ENCODE assay signal across 25 cellular contexts in the genomic region with DNA sequence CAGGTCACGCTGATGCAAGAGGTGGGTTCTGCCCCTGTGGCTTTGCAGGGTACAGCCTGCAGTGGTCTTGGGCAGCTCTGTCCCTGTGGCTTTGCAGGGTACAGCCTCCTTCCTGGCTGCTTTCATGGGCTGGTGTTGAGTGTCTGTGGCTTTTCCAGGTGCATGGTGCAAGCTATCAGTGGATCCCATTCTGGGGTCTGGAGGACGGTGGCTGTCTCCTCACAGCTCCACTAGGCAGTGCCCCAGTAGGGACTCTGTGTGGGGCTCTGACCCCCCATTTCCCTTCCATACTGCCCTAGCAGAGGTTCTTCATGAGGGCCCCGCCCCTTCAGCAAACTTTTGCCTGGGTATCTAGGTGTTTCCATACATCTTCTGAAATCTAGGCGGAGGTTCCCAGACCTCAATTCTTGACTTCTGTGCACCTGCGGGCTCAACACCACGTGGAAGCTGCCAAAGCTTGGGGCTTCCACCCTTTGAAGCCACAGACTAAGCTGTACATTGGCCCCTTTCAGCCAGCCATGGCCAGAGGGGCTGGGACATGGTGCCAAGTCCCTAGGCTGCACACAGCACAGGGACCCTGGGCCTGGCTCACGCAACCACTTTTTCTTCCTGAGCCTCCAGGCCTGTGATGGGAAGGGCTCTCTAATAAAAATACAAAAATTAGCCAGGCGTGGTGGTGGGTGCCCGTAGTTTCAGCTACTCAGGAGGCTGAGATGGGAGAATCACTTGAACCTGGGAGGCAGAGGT. TPM values are rescaled to one million over a fixed set of nuclear protein-coding genes. Genes with fewer than 3 reads are reported as not detected.
"Had no signal": no experiment of that assay in that cellular context is flagged by ENCODE, and none has a peak within 500 bp of the region (broad histone marks: within the 10 kb centered on the region; RNA-seq: fewer than 3 reads in every experiment).

No MANE protein-coding gene starts in this region.

RNA-seq across cellular contexts. Expression of gene TEX53, which starts 56.9 kb away (rescaled TPM):
- total RNA-seq: activated CD4-positive, alpha-beta memory T cell treated with anti-CD3 and anti-CD28 coated beads for 36 hours; activated CD4-positive, alpha-beta T cell treated with anti-CD3 and anti-CD28 coated beads for 36 hours; activated CD4-positive, alpha-beta T cell treated with anti-CD3 and anti-CD28 coated beads, Interleukin-2, amount 10 ng/mL, durations not matched to agents 24 days and 14 days; activated CD8-positive, alpha-beta memory T cell treated with anti-CD3 and anti-CD28 coated beads for 36 hours; activated CD8-positive, alpha-beta memory T cell treated with anti-CD3 and anti-CD28 coated beads, Interleukin-2, amount 10 ng/mL, durations not matched to agents 7 days and 5 days; activated CD8-positive, alpha-beta T cell treated with anti-CD3 and anti-CD28 coated beads, Interleukin-2, amount 10 ng/mL, durations not matched to agents 7 days and 5 days; activated naive CD4-positive, alpha-beta T cell treated with anti-CD3 and anti-CD28 coated beads for 36 hours; activated naive CD8-positive, alpha-beta T cell treated with anti-CD3 and anti-CD28 coated beads for 36 hours; activated T-helper 1 cell treated with anti-CD3 and anti-CD28 coated beads, Interleukin-12 subunit alpha, Interleukin-12 subunit beta, Interleukin-2, Interleukin-4 antibody, amounts not matched to agents 30 ng/mL and 10 ng/mL and 1 ng/mL, durations not matched to agents 14 hours and 24 hours and 36 hours; activated T-helper 2 cell treated with anti-CD3 and anti-CD28 coated beads, Interferon-gamma antibody, Interleukin-2, Interleukin-4, amounts not matched to agents 10 μg/mL and 5 μg/mL and 100 μg/mL, durations not matched to agents 14 hours and 24 hours and 36 hours; adrenal gland; aorta; body of pancreas; colonic mucosa; dermis microvascular lymphatic vessel endothelial cell; endothelial cell of umbilical vein; esophagus squamous epithelium; fibroblast of lung; fibroblast of villous mesenchyme; gastroesophageal sphincter; glomerular endothelial cell; heart right ventricle; T-helper 1 cell treated with Interleukin-12 subunit alpha and Interleukin-12 subunit beta and Interleukin-4 antibody, amounts not matched to agents 30 ng/mL and 1 ng/mL, for 36 hours; T-helper 2 cell treated with Interferon-gamma antibody and Interleukin-4, amounts not matched to agents 100 ng/mL and 5 ng/mL, for 36 hours had no signal
- polyA plus RNA-seq: adrenal gland, aorta, endothelial cell of umbilical vein, esophagus, fibroblast of lung, heart right ventricle had no signal
